Comparison of ENCODE assay signal across 9 cellular contexts in genomic region chr5:131230406-131230805, GRCh38. TPM values are rescaled to one million over a fixed set of nuclear protein-coding genes. Genes with fewer than 3 reads are reported as not detected.
DNase-seq lines count a peak whose midpoint lies in the region; ATAC-seq, FAIRE-seq and TF ChIP-seq lines count a peak whose summit lies in the region.
"Had no signal": no experiment of that assay in that cellular context is flagged by ENCODE, and none has a peak within 500 bp of the region (broad histone marks: within the 10 kb centered on the region; RNA-seq: fewer than 3 reads in every experiment).

No MANE protein-coding gene starts in this region.

- peak; percentile 68 for FAIRE-seq in HepG2 (lab: Jason Lieb, UNC)

- no peaks in the 10 kb centered on the region for H3K36me3 ChIP-seq in HepG2 (replicated peaks in 1 of 2; ENCODE audit: control insufficient read depth in 1 of 2, insufficient read depth in 2 of 2, low read length in 2 of 2)
- H3K36me3 ChIP-seq in right lobe of liver: no peaks in the 10 kb centered on the region

- H3K4me1 ChIP-seq in HepG2 (ENCODE audit: insufficient read depth, low read length): no peaks in the 10 kb centered on the region
- no peaks in the 10 kb centered on the region for H3K4me1 ChIP-seq in right lobe of liver

- BruUV-seq in HepG2 (replicated peaks; lab: Mats Ljungman, UMichigan): no TSS peak

- intact Hi-C loops in HepG2 (cut with micrococcal nuclease; ENCODE audit: unreplicated experiment): no loop called here
- intact Hi-C loops in right lobe of liver (cut with DNase I): no loop called here

- H3K9me3 ChIP-seq in HepG2 (ENCODE audit: low read length) (no peaks in the 10 kb centered on the region), right lobe of liver (no peaks in the 10 kb centered on the region)

- DNase-seq in HepG2 (ENCODE audit: low spot score): peak; percentile 14
- no peak for DNase-seq in right lobe of liver
- no peak for DNase-seq in AG20443 (ENCODE audit: low spot score)
- DNase-seq in cerebellum (ENCODE audit: low spot score): no peak
- DNase-seq: C1 segment of cervical spinal cord had no signal

- no peaks in the 10 kb centered on the region for H3K79me2 ChIP-seq in HepG2 (ENCODE audit: insufficient read depth, low read length)

- 29% methylated on average over 5 of the region's 5 CpGs for WGBS in HepG2 (ENCODE audit: low lambda C conversion rate)
- WGBS in right lobe of liver (ENCODE audit: insufficient coverage, low coverage, low lambda C conversion rate, missing lambda C conversion rate): 76% methylated on average over 5 of the region's 5 CpGs

- H3K27ac ChIP-seq in HepG2 (ENCODE audit: extremely low read length, insufficient read depth, low read length) (no peak overlapping the region), right lobe of liver (no peak overlapping the region)

- POLR2A ChIA-PET in HepG2 (lab: Yijun Ruan, JAX): no interaction called here

- CTCF ChIA-PET in HepG2 (lab: Yijun Ruan, JAX; ENCODE audit: low intra/inter-chr PET ratio, low total read pairs): no interaction called here

- H3K27me3 ChIP-seq in HepG2 (ENCODE audit: control insufficient read depth in 1 of 2, insufficient read depth in 2 of 2, low read length in 2 of 2): no peaks in the 10 kb centered on the region
- no peaks in the 10 kb centered on the region for H3K27me3 ChIP-seq in right lobe of liver

- H3K4me2 ChIP-seq in HepG2 (ENCODE audit: low read depth, low read length): peak overlapping the region; percentile 56

- no peak for TF ChIP-seq EP300 in HepG2 (IDR thresholded peaks at IDR 0.05; ENCODE audit: low read depth in 2 of 2, low read length in 2 of 2)
- TF ChIP-seq EP300 in HepG2 (CRISPR knock-in tag; IDR thresholded peaks at IDR 0.05; ENCODE audit: borderline replicate concordance): no peak

- TF ChIP-seq POLR2A in HepG2 (IDR thresholded peaks at IDR 0.05; ENCODE audit: insufficient read depth in 1 of 2, low read depth in 2 of 2, low read length in 2 of 2) (no peak), right lobe of liver (IDR thresholded peaks at IDR 0.05) (no peak)

- H4K20me1 ChIP-seq in HepG2 (ENCODE audit: insufficient read depth, low read length): no peaks in the 10 kb centered on the region

- TF ChIP-seq RAD21 in HepG2 (CRISPR knock-in tag; IDR thresholded peaks at IDR 0.05): no peak

- peak overlapping the region; percentile 74 for H2AFZ ChIP-seq in HepG2 (ENCODE audit: low read length)

- no peak for TF ChIP-seq CTCF in HepG2 (CRISPR knock-in tag; IDR thresholded peaks at IDR 0.05)
- no peak for TF ChIP-seq CTCF in right lobe of liver (IDR thresholded peaks at IDR 0.05)

- peak overlapping the region in 2 of 3 experiments; percentile 14 to 23; a peak in 2 of 6 replicates for H3K4me3 ChIP-seq in HepG2 (replicated peaks in 1 of 3; ENCODE audit: insufficient read depth in 1 of 3, low read depth in 2 of 3, low read length in 3 of 3)
- no peak overlapping the region for H3K4me3 ChIP-seq in right lobe of liver

- no peak overlapping the region for H3K9ac ChIP-seq in HepG2 (ENCODE audit: insufficient read depth, low read depth, low read length)

- in situ Hi-C loops in HepG2 (cut with HindIII; ENCODE audit: extremely low pct_ligation_motif_present, low pct_unique_long_range_greater_than_20kb): no loop called here

- ATAC-seq in HepG2 (peak; percentile 50; the same call in 2 of the 3 replicates), right lobe of liver (no peak), HG03039 (IDR thresholded peaks at IDR 0.05; ENCODE audit: unreplicated experiment) (peak; percentile 53), SK-N-SH treated with all-trans-retinoic acid at 6 μM for 48 hours (peak; percentile 55; the same call in 1 of the 3 replicates), GM18520 (IDR thresholded peaks at IDR 0.05; ENCODE audit: unreplicated experiment) (no peak), HG03521 (IDR thresholded peaks at IDR 0.05; ENCODE audit: unreplicated experiment) (no peak)

TF ChIP-seq in SK-N-SH treated with all-trans-retinoic acid at 6 μM for 48 hours, 23 proteins besides CTCF, POLR2A, EP300 and RAD21 (continues in another document):
- no peak for TF ChIP-seq ZNF565 (CRISPR knock-in tag; conservative IDR thresholded peaks at IDR 0.05; ENCODE audit: low read depth)
- TF ChIP-seq ISL1 (CRISPR knock-in tag; IDR thresholded peaks at IDR 0.05): no peak
- TF ChIP-seq ZFP30 (CRISPR knock-in tag; IDR thresholded peaks at IDR 0.05): no peak
- TF ChIP-seq, protein P1, sequence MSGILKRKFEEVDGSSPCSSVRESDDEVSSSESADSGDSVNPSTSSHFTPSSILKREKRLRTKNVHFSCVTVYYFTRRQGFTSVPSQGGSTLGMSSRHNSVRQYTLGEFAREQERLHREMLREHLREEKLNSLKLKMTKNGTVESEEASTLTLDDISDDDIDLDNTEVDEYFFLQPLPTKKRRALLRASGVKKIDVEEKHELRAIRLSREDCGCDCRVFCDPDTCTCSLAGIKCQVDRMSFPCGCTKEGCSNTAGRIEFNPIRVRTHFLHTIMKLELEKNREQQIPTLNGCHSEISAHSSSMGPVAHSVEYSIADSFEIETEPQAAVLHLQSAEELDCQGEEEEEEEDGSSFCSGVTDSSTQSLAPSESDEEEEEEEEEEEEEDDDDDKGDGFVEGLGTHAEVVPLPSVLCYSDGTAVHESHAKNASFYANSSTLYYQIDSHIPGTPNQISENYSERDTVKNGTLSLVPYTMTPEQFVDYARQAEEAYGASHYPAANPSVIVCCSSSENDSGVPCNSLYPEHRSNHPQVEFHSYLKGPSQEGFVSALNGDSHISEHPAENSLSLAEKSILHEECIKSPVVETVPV (CRISPR knock-in tag; IDR thresholded peaks at IDR 0.05): no peak
- TF ChIP-seq, protein P2, sequence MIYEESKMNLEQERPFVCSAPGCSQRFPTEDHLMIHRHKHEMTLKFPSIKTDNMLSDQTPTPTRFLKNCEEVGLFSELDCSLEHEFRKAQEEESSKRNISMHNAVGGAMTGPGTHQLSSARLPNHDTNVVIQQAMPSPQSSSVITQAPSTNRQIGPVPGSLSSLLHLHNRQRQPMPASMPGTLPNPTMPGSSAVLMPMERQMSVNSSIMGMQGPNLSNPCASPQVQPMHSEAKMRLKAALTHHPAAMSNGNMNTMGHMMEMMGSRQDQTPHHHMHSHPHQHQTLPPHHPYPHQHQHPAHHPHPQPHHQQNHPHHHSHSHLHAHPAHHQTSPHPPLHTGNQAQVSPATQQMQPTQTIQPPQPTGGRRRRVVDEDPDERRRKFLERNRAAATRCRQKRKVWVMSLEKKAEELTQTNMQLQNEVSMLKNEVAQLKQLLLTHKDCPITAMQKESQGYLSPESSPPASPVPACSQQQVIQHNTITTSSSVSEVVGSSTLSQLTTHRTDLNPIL (CRISPR knock-in tag; IDR thresholded peaks at IDR 0.05; ENCODE audit: low read depth): no peak
- TF ChIP-seq ZNF8 (CRISPR knock-in tag; IDR thresholded peaks at IDR 0.05): no peak
- TF ChIP-seq CSDC2 (CRISPR knock-in tag; IDR thresholded peaks at IDR 0.05): no peak

RNA-seq across cellular contexts. Expression of gene CDC42SE2, which starts 33.4 kb away (rescaled TPM):
- 25.0 and 40.7 TPM in 2 replicates for total RNA-seq in HepG2 (2016; rRNA removed; fragmentation: Illumina TruSeq; extraction: Trizol)
- 4.1 and 6.0 TPM in 2 replicates for total RNA-seq in HepG2 (2016; cell fraction: cytosol; rRNA removed; fragmentation: Illumina TruSeq; extraction: Trizol; ENCODE audit: low read depth)
- 25.3 and 38.9 TPM in 2 replicates for total RNA-seq in HepG2 (2016; cell fraction: insoluble cytoplasmic fraction; rRNA removed; fragmentation: Illumina TruSeq; extraction: Trizol)
- total RNA-seq in HepG2 (2016; cell fraction: membrane; rRNA removed; fragmentation: Illumina TruSeq; extraction: Trizol): 22.1 and 22.9 TPM in 2 replicates
- total RNA-seq in HepG2 (2016; cell fraction: nucleus; rRNA removed; fragmentation: Illumina TruSeq; extraction: Trizol): 15.2 and 19.0 TPM in 2 replicates
- polyA plus RNA-seq in HepG2 (2011; rRNA removed): 15.4 and 19.6 TPM in 2 replicates
- polyA plus RNA-seq in HepG2 (2011; cell fraction: cytosol; rRNA removed): 8.3 and 14.9 TPM in 2 replicates
- 4.3 and 5.7 TPM in 2 replicates for polyA plus RNA-seq in HepG2 (2011; cell fraction: nucleus; rRNA removed)
- polyA plus RNA-seq in HepG2 (2012): 17.1 and 18.8 TPM in 2 replicates
- 3.5 and 5.5 TPM in 2 replicates for polyA plus RNA-seq in HepG2 (2016; cell fraction: cytosol; fragmentation: Illumina TruSeq; extraction: Trizol; ENCODE audit: low read depth)
- polyA plus RNA-seq in HepG2 (2016; cell fraction: insoluble cytoplasmic fraction; fragmentation: Illumina TruSeq; extraction: Trizol; ENCODE audit: low read depth): 37.1 and 39.0 TPM in 2 replicates
- 14.3 and 17.7 TPM in 2 replicates for polyA plus RNA-seq in HepG2 (2016; cell fraction: membrane; fragmentation: Illumina TruSeq; extraction: Trizol; ENCODE audit: low read depth)
- 17.8 and 18.4 TPM in 2 replicates for polyA plus RNA-seq in HepG2 (2016; cell fraction: nucleus; fragmentation: Illumina TruSeq; extraction: Trizol; ENCODE audit: insufficient read depth, low read depth)
- polyA minus RNA-seq in HepG2 (2011; rRNA and poly(A)+ RNA removed; ENCODE audit: low replicate concordance): 9.0 and 11.6 TPM in 2 replicates
- polyA minus RNA-seq in HepG2 (2011; cell fraction: cytosol; rRNA and poly(A)+ RNA removed): 15.6 and 18.7 TPM in 2 replicates
- 23.7 and 30.1 TPM in 2 replicates for polyA minus RNA-seq in HepG2 (2011; cell fraction: nucleus; rRNA and poly(A)+ RNA removed)
- 10 to 100 TPM; 10.3 to 19.8 (median 15.0) TPM for total RNA-seq in right lobe of liver
- 50.0 TPM for total RNA-seq in cerebellum

RNA-seq across cellular contexts. Expression of gene LYRM7, which starts 59.7 kb away (rescaled TPM):
- total RNA-seq in HepG2 (2016; rRNA removed; fragmentation: Illumina TruSeq; extraction: Trizol) (5.5 and 9.4 TPM in 2 replicates), right lobe of liver (1 to 10 TPM; 4.4 to 9.5 (median 5.6) TPM), cerebellum (13.7 TPM)
- 0.71 and 0.81 TPM in 2 replicates for total RNA-seq in HepG2 (2016; cell fraction: cytosol; rRNA removed; fragmentation: Illumina TruSeq; extraction: Trizol; ENCODE audit: low read depth)
- total RNA-seq in HepG2 (2016; cell fraction: insoluble cytoplasmic fraction; rRNA removed; fragmentation: Illumina TruSeq; extraction: Trizol): 6.9 and 12.8 TPM in 2 replicates
- 3.0 and 3.8 TPM in 2 replicates for total RNA-seq in HepG2 (2016; cell fraction: membrane; rRNA removed; fragmentation: Illumina TruSeq; extraction: Trizol)
- total RNA-seq in HepG2 (2016; cell fraction: nucleus; rRNA removed; fragmentation: Illumina TruSeq; extraction: Trizol): 3.4 and 5.0 TPM in 2 replicates
- polyA plus RNA-seq in HepG2 (2011; rRNA removed): 2.4 and 3.0 TPM in 2 replicates
- 0.94 and 2.1 TPM in 2 replicates for polyA plus RNA-seq in HepG2 (2011; cell fraction: cytosol; rRNA removed)
- 0.84 and 1.2 TPM in 2 replicates for polyA plus RNA-seq in HepG2 (2011; cell fraction: nucleus; rRNA removed)
- polyA plus RNA-seq in HepG2 (2012): 4.3 and 5.5 TPM in 2 replicates
- polyA plus RNA-seq in HepG2 (2016; cell fraction: cytosol; fragmentation: Illumina TruSeq; extraction: Trizol; ENCODE audit: low read depth): 1.6 and 3.5 TPM in 2 replicates
- polyA plus RNA-seq in HepG2 (2016; cell fraction: insoluble cytoplasmic fraction; fragmentation: Illumina TruSeq; extraction: Trizol; ENCODE audit: low read depth): 13.4 and 14.4 TPM in 2 replicates
- polyA plus RNA-seq in HepG2 (2016; cell fraction: membrane; fragmentation: Illumina TruSeq; extraction: Trizol; ENCODE audit: low read depth): 4.2 and 5.5 TPM in 2 replicates
- 6.2 and 7.6 TPM in 2 replicates for polyA plus RNA-seq in HepG2 (2016; cell fraction: nucleus; fragmentation: Illumina TruSeq; extraction: Trizol; ENCODE audit: insufficient read depth, low read depth)
- polyA minus RNA-seq in HepG2 (2011; rRNA and poly(A)+ RNA removed; ENCODE audit: low replicate concordance): 0.54 and 1.4 TPM in 2 replicates
- polyA minus RNA-seq in HepG2 (2011; cell fraction: cytosol; rRNA and poly(A)+ RNA removed): 2.6 and 3.2 TPM in 2 replicates
- polyA minus RNA-seq in HepG2 (2011; cell fraction: nucleus; rRNA and poly(A)+ RNA removed): 2.6 and 2.7 TPM in 2 replicates

Comparison
In these comparisons a context has a peak if more than half of its experiments do, and no peak if none do; other contexts are left out.
1. ATAC-seq: peak in HepG2 (single experiment), HG03039 (single experiment) and SK-N-SH treated with all-trans-retinoic acid at 6 μM for 48 hours (single experiment); none in right lobe of liver (0 of 4), GM18520 (single experiment) and HG03521 (single experiment).
2. H3K4me3 ChIP-seq: peak in HepG2 (2 of 3); none in right lobe of liver (0 of 3).